Comparison of ENCODE assay signal across 29 cellular contexts in the genomic region with DNA sequence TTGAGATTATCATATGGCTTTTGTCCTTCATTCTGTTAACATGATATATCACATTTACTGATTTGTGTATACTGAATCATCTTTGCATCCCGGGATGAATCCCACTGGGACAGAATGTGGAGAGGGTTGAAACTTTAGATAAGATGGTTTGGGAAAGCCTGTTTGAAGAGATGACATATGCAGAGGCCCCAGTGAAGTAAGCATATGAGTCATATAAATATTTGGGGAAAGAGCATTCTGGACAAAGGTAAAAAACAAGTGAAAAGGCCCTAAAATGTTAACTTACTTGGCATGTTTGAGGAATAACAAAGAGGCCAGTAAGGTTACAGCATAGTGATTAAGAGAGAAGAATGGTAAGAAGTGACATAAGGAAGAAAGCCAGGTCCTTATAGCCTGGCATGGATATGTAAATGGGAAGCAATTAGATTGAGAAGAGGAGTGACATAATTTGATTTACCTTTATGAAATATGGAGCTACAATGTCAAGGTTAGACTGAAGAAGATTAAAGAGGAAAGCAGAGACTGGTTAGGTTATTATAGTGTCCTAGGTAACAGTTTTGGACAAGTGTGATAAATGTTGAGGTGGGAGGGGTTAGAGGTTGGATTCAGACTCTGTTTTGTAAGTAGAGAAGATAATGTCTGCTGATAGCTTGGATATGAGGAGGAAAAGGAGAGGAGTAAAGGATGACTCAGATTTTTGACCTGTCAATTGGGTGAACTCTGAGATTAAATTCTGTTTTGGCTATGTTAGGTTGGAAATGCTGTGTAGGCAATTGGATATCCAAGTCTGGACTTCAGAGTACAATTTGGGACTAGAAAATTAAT. TPM values are rescaled to one million over a fixed set of nuclear protein-coding genes. Genes with fewer than 3 reads are reported as not detected.
DNase-seq lines count a peak whose midpoint lies in the region; ATAC-seq and TF ChIP-seq lines count a peak whose summit lies in the region.
"Had no signal": no experiment of that assay in that cellular context is flagged by ENCODE, and none has a peak within 500 bp of the region (broad histone marks: within the 10 kb centered on the region; RNA-seq: fewer than 3 reads in every experiment).

No MANE protein-coding gene starts in this region.

- TF ChIP-seq CTCF in mammary epithelial cell (conservative IDR thresholded peaks at IDR 0.05 in 1 of 2, IDR thresholded peaks at IDR 0.05 in 1 of 2; ENCODE audit: extremely low read depth in 1 of 2, insufficient read depth in 1 of 2, low read depth in 1 of 2, low read length in 2 of 2), result no peak
- no peak for TF ChIP-seq CTCF in MCF 10A (IDR thresholded peaks at IDR 0.05; ENCODE audit: unreplicated experiment)
- TF ChIP-seq CTCF in PC-3 (conservative IDR thresholded peaks at IDR 0.05; ENCODE audit: low read depth, low read length), result no peak
- no peak for TF ChIP-seq CTCF in fibroblast of lung (conservative IDR thresholded peaks at IDR 0.05 in 1 of 2, IDR thresholded peaks at IDR 0.05 in 1 of 2; ENCODE audit: low read depth in 1 of 2, low read length in 2 of 2)

- BruUV-seq in mammary epithelial cell (replicated peaks; lab: Mats Ljungman, UMichigan), result TSS peak; percentile 31
- BruUV-seq in MCF 10A (replicated peaks; lab: Mats Ljungman, UMichigan), result no TSS peak
- no TSS peak for BruUV-seq in PC-3 (replicated peaks; lab: Mats Ljungman, UMichigan)

- H3K79me2 ChIP-seq in mammary epithelial cell (ENCODE audit: insufficient read depth, low read length), result no peaks in the 10 kb centered on the region
- no peaks in the 10 kb centered on the region for H3K79me2 ChIP-seq in PC-3 (ENCODE audit: low read length)
- H3K79me2 ChIP-seq in fibroblast of lung (ENCODE audit: control insufficient read depth, insufficient read depth, low read length), result no peaks in the 10 kb centered on the region

- H3K27me3 Mint-ChIP-seq in MCF 10A (ENCODE audit: insufficient read depth, unreplicated experiment), result peaks cover 17% of the 10 kb centered on the region
- H3K27me3 Mint-ChIP-seq: B cell had no signal

- in situ Hi-C loops in mammary epithelial cell (cut with MboI; ENCODE audit: low sequenced_read_pairs in 2 of 2), result no loop called here

- H2AFZ ChIP-seq in mammary epithelial cell (ENCODE audit: low read depth, low read length) (no peak overlapping the region), PC-3 (ENCODE audit: low read length) (no peak overlapping the region), fibroblast of lung (ENCODE audit: low read length) (no peak overlapping the region)

- no peak overlapping the region for H3K27ac ChIP-seq in mammary epithelial cell (ENCODE audit: insufficient read depth, low read depth, low read length)
- H3K27ac ChIP-seq in PC-3 (ENCODE audit: low read length), result no peak overlapping the region
- no peak overlapping the region for H3K27ac ChIP-seq in fibroblast of lung (ENCODE audit: insufficient read depth, low read length)
- H3K27ac ChIP-seq: 22Rv1, coronary artery, testis had no signal

- intact Hi-C loops in mammary epithelial cell (cut with micrococcal nuclease), result no loop called here
- intact Hi-C loops in MCF 10A (cut with micrococcal nuclease), result no loop called here
- intact Hi-C loops in PC-3 (cut with micrococcal nuclease), result no loop called here
- intact Hi-C loops in cardiac septum (cut with DNase I), result no loop called here

- POLR2A ChIA-PET in MCF 10A (lab: Yijun Ruan, JAX), result no interaction called here
- POLR2A ChIA-PET in PC-3 (lab: Charles Lee; ENCODE audit: unreplicated experiment), result no interaction called here

- no peaks in the 10 kb centered on the region for H3K4me1 ChIP-seq in mammary epithelial cell (ENCODE audit: insufficient read depth, low read length)
- H3K4me1 ChIP-seq in PC-3 (ENCODE audit: insufficient read depth, low read length), result peaks cover 13% of the 10 kb centered on the region
- no peaks in the 10 kb centered on the region for H3K4me1 ChIP-seq in fibroblast of lung (ENCODE audit: control insufficient read depth, extremely low read depth, insufficient read depth, low read length)
- H3K4me1 ChIP-seq: testis had no signal

- no peaks in the 10 kb centered on the region for H3K4me1 Mint-ChIP-seq in MCF 10A (ENCODE audit: insufficient read depth, unreplicated experiment)
- H3K4me1 Mint-ChIP-seq: B cell; CD8-positive, alpha-beta memory T cell had no signal

- DNase-seq in mammary epithelial cell (no peak), MCF 10A (ENCODE audit: unreplicated experiment) (no peak), PC-3 (peak; percentile 21), fibroblast of lung (ENCODE audit: low read depth in 2 of 2) (peak; percentile 6 to 64), NCI-H2081 treated with DMSO at 0.1 percent for 48 hours (lab: John Stamatoyannopoulos, UW) (no peak), iPS-NIHi11 (ENCODE audit: low spot score) (no peak), cardiac septum (ENCODE audit: low spot score) (no peak), GF-D8 (lab: John Stamatoyannopoulos, UW) (no peak)
- DNase-seq: activated CD4-positive, alpha-beta T cell treated with anti-CD3 and anti-CD28 coated beads, Interleukin-2, amount 50 U/mL, for 48 hours; activated CD8-positive, alpha-beta memory T cell treated with anti-CD3 and anti-CD28 coated beads, Interleukin-2, amount 50 U/mL, for 48 hours; activated naive CD4-positive, alpha-beta T cell treated with anti-CD3 and anti-CD28 coated beads, Interleukin-2, amount 50 U/mL, for 16 hours; CD8-positive, alpha-beta memory T cell; effector memory CD4-positive, alpha-beta T cell; erythroblast; glutamatergic neuron; mucosa of descending colon; NCI-H1092; NCI-H187; NCI-H69; stimulated activated naive CD8-positive, alpha-beta T cell treated with anti-CD3 and anti-CD28 coated beads, Interleukin-15, Interleukin-2, amounts not matched to agents 100 U/mL and 50 U/mL, for 24 hours; T-helper 1 cell; testis had no signal

- no peaks in the 10 kb centered on the region for H3K36me3 ChIP-seq in mammary epithelial cell (ENCODE audit: insufficient read depth, low read length)
- H3K36me3 ChIP-seq in PC-3 (ENCODE audit: low read depth, low read length), result peaks cover 5% of the 10 kb centered on the region; the same call in 1 of the 2 replicates
- H3K36me3 ChIP-seq in fibroblast of lung (ENCODE audit: control insufficient read depth, insufficient read depth, low read length), result no peaks in the 10 kb centered on the region

- no peaks in the 10 kb centered on the region for H3K9me2 ChIP-seq in PC-3 (replicated peaks; ENCODE audit: low read length)

- peaks cover 12% of the 10 kb centered on the region for H3K36me3 Mint-ChIP-seq in MCF 10A (ENCODE audit: insufficient read depth, unreplicated experiment)
- H3K36me3 Mint-ChIP-seq: CD8-positive, alpha-beta memory T cell; natural killer cell treated with Interleukin-12 subunit alpha and Interleukin-12 subunit beta and Interleukin-15 and Interleukin-18, amount 100 ng/mL, for 72 hours had no signal

- no peak overlapping the region for H3K4me3 Mint-ChIP-seq in MCF 10A (ENCODE audit: unreplicated experiment)
- H3K4me3 Mint-ChIP-seq: B cell; CD8-positive, alpha-beta memory T cell; natural killer cell treated with Interleukin-12 subunit alpha and Interleukin-12 subunit beta and Interleukin-15 and Interleukin-18, amount 100 ng/mL, for 72 hours had no signal

- no peaks in the 10 kb centered on the region for H3F3A ChIP-seq in PC-3 (ENCODE audit: low read length, unreplicated experiment)

- no peaks in the 10 kb centered on the region for H3K9me3 Mint-ChIP-seq in MCF 10A (ENCODE audit: unreplicated experiment)
- H3K9me3 Mint-ChIP-seq: CD8-positive, alpha-beta memory T cell; natural killer cell treated with Interleukin-12 subunit alpha and Interleukin-12 subunit beta and Interleukin-15 and Interleukin-18, amount 100 ng/mL, for 72 hours had no signal

- WGBS in mammary epithelial cell (ENCODE audit: low coverage, missing lambda C conversion rate), result 83% methylated on average over 1 of the region's 1 CpG

- H4K20me1 ChIP-seq in mammary epithelial cell (ENCODE audit: insufficient read depth, low read length), result no peaks in the 10 kb centered on the region
- no peaks in the 10 kb centered on the region for H4K20me1 ChIP-seq in PC-3 (ENCODE audit: low read length)
- no peaks in the 10 kb centered on the region for H4K20me1 ChIP-seq in fibroblast of lung (ENCODE audit: control insufficient read depth, extremely low read depth, insufficient read depth, low read length)

- no peak for ATAC-seq in PC-3
- ATAC-seq: activated CD4-positive, CD25-positive, alpha-beta regulatory T cell treated with anti-CD3 and anti-CD28 coated beads, Interleukin-2, amount 50 U/mL, for 24 hours; mucosa of descending colon; natural killer cell treated with Interleukin-12 subunit alpha and Interleukin-12 subunit beta and Interleukin-15 and Interleukin-18, amount 100 ng/mL, for 72 hours; stimulated activated naive CD8-positive, alpha-beta T cell treated with anti-CD3 and anti-CD28 coated beads, Interleukin-15, Interleukin-2, amounts not matched to agents 100 U/mL and 50 U/mL, for 24 hours had no signal

- dilution Hi-C loops in mammary epithelial cell (cut with HindIII; ENCODE audit: low sequenced_read_pairs), result no loop called here

- H3K27me3 ChIP-seq in mammary epithelial cell (ENCODE audit: insufficient read depth, low read length), result no peaks in the 10 kb centered on the region
- no peaks in the 10 kb centered on the region for H3K27me3 ChIP-seq in PC-3 (ENCODE audit: low read length)
- H3K27me3 ChIP-seq in fibroblast of lung (ENCODE audit: control insufficient read depth, insufficient read depth, low read length), result no peaks in the 10 kb centered on the region
- H3K27me3 ChIP-seq: testis had no signal

- H3K9ac ChIP-seq in mammary epithelial cell (ENCODE audit: insufficient read depth, low read length) (no peak overlapping the region), PC-3 (ENCODE audit: low read length) (no peak overlapping the region), fibroblast of lung (ENCODE audit: insufficient read depth, low read length) (no peak overlapping the region)

- CTCF ChIA-PET in mammary epithelial cell (lab: Charles Lee; ENCODE audit: low non-redundant PET) (no interaction called here), MCF 10A (lab: Yijun Ruan, JAX) (no interaction called here), PC-3 (lab: Charles Lee) (no interaction called here)

- no peak overlapping the region for H3K4me3 ChIP-seq in mammary epithelial cell (replicated peaks in 1 of 3; ENCODE audit: insufficient read depth in 1 of 3, low read depth in 2 of 3, low read length in 3 of 3)
- H3K4me3 ChIP-seq in PC-3 (ENCODE audit: low read length), result no peak overlapping the region
- H3K4me3 ChIP-seq in fibroblast of lung (replicated peaks in 1 of 4; ENCODE audit: control extremely low read depth in 1 of 4, insufficient read depth in 1 of 4, low read depth in 3 of 4, low read length in 4 of 4), result no peak overlapping the region
- H3K4me3 ChIP-seq: coronary artery, mucosa of descending colon, testis had no signal

- H3K27ac Mint-ChIP-seq in MCF 10A (ENCODE audit: low read depth, unreplicated experiment), result no peak overlapping the region
- H3K27ac Mint-ChIP-seq: B cell; CD8-positive, alpha-beta memory T cell; natural killer cell treated with Interleukin-12 subunit alpha and Interleukin-12 subunit beta and Interleukin-15 and Interleukin-18, amount 100 ng/mL, for 72 hours had no signal

- H3K9me3 ChIP-seq in mammary epithelial cell (replicated peaks; ENCODE audit: insufficient read depth, low read length) (no peaks in the 10 kb centered on the region), PC-3 (ENCODE audit: low read length) (no peaks in the 10 kb centered on the region), fibroblast of lung (ENCODE audit: control insufficient read depth, insufficient read depth, low read depth, low read length) (no peaks in the 10 kb centered on the region)
- H3K9me3 ChIP-seq: mucosa of descending colon, testis had no signal

- H3K4me2 ChIP-seq in mammary epithelial cell (ENCODE audit: insufficient read depth, low read depth, low read length), result no peak overlapping the region
- H3K4me2 ChIP-seq in PC-3 (ENCODE audit: low read length), result no peak overlapping the region
- H3K4me2 ChIP-seq in fibroblast of lung (ENCODE audit: extremely low read depth, insufficient read depth, low read length), result no peak overlapping the region

RNA-seq across cellular contexts. Expression of a gene that starts 54.6 kb away (rescaled TPM):
- total RNA-seq in mammary epithelial cell (under 1 TPM in 1 of 2 donors, not detected in 1; 0.14 TPM), MCF 10A (2022) (0.40 and 0.47 TPM in 2 replicates), PC-3 (2014; rRNA removed) (0.15 and 0.58 TPM in 2 replicates), fibroblast of lung (under 0.01 and 0.50 TPM in 2 replicates), cardiac septum (not detected)
- polyA plus RNA-seq in mammary epithelial cell (0.06 TPM), fibroblast of lung (0.59 and 0.64 TPM in 2 replicates)
- polyA minus RNA-seq in mammary epithelial cell (not detected), fibroblast of lung (ENCODE audit: low replicate concordance) (1.7 and 4.8 TPM in 2 replicates)
- 0.92 and 0.93 TPM in 2 replicates for polyA plus RNA-seq in fibroblast of lung (2012)
- total RNA-seq: B cell, bronchial epithelial cell had no signal
- polyA plus RNA-seq: CD8-positive, alpha-beta memory T cell; liver had no signal

Comparison
In these comparisons a context has a peak if more than half of its experiments do, and no peak if none do; other contexts are left out.
1. DNase-seq: peak in PC-3 (single experiment) and fibroblast of lung (2 of 2); none in mammary epithelial cell (single experiment), MCF 10A (single experiment), NCI-H2081 treated with DMSO at 0.1 percent for 48 hours (single experiment), iPS-NIHi11 (single experiment), cardiac septum (single experiment) and GF-D8 (single experiment).